Comparison of ENCODE assay signal across 8 cellular contexts in the genomic region with DNA sequence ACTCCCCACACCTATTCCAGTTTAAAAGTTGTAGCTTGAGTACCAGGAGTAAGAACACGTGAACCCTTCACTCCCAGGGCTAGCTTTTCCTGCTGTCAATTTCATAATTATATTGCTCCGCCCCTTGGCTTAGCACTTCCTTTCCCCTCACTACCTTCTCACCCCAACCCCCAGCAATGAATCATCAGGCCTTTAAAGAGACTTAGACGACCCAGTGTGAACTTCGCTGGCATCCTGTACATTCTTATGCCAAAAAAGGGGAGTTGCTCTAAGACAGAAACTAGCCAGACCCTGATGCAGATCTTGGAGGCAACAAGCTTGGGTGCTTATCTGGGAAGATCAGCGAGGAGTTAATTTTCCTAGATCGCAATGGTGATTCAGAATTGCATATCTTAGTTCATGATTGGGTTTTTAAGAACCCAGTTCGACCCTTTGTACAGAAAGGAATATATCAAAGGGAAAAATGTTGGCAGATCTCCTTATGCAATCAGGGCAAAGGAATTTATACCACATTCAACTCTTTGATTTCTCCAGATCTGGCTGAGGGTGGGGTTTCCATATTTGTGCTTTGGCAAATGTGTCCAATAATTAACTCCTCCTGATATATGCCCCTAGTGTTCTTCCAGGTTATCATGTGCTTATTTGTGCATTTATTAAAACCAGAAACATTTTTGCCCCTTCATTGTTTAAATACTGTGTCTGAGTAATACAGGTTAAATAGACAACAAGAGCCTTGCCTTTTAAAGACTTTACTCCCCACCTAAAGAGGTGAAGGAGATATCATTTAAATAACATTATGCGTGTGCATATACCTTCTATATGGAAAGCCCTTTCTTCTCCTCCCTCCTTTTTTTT. TPM values are rescaled to one million over a fixed set of nuclear protein-coding genes. Genes with fewer than 3 reads are reported as not detected.
DNase-seq lines count a peak whose midpoint lies in the region; ATAC-seq, FAIRE-seq and TF ChIP-seq lines count a peak whose summit lies in the region.

No MANE protein-coding gene starts in this region.

- H2AFZ ChIP-seq in neuronal stem cell (ENCODE audit: low read length), result peak overlapping the region; percentile 43

- no peak for TF ChIP-seq POLR2A in upper lobe of left lung (IDR thresholded peaks at IDR 0.05)

- H2BK5ac ChIP-seq in neuronal stem cell (ENCODE audit: low read length), result no peak overlapping the region

- no peak overlapping the region for H3K9ac ChIP-seq in neuronal stem cell (ENCODE audit: low read depth, low read length, poor library complexity)

- WGBS in neuronal stem cell (ENCODE audit: extremely low coverage in 2 of 2, insufficient read length in 2 of 2, insufficient replicate concordance in 1 of 2), 2 donors, result no CpG with 5 or more reads among the region's 8 CpGs
- WGBS in upper lobe of left lung, 2 donors, result 13 to 18% methylated on average over 8 of the region's 8 CpGs

- no peak overlapping the region for H2BK120ac ChIP-seq in neuronal stem cell (ENCODE audit: low read depth, low read length)

- no peak overlapping the region for H3K18ac ChIP-seq in neuronal stem cell (ENCODE audit: low read length)

- H2BK12ac ChIP-seq in neuronal stem cell (ENCODE audit: low read length), result no peak overlapping the region

- H3K4ac ChIP-seq in neuronal stem cell (ENCODE audit: low read length), result no peak overlapping the region

- no peak for TF ChIP-seq CTCF in upper lobe of left lung (IDR thresholded peaks at IDR 0.05)

- H4K8ac ChIP-seq in neuronal stem cell (ENCODE audit: low read depth, low read length), result no peak overlapping the region

- H2BK15ac ChIP-seq in neuronal stem cell (ENCODE audit: low read length), result no peak overlapping the region

- no peak overlapping the region for H3K14ac ChIP-seq in neuronal stem cell (ENCODE audit: low read length)

- no peaks in the 10 kb centered on the region for H3K9me3 ChIP-seq in neuronal stem cell (replicated peaks in 1 of 2; ENCODE audit: control insufficient read depth in 2 of 2, insufficient read depth in 1 of 2, low read depth in 1 of 2, low read length in 2 of 2)
- H3K9me3 ChIP-seq in upper lobe of left lung, result no peaks in the 10 kb centered on the region

- ATAC-seq in upper lobe of left lung (ENCODE audit: low FRiP score in 2 of 2) (peak; percentile 69 to 81), HG03095 (IDR thresholded peaks at IDR 0.05; ENCODE audit: unreplicated experiment) (no peak)

- H3K27ac ChIP-seq in neuronal stem cell (replicated peaks; ENCODE audit: low read length), result no peak overlapping the region
- peak overlapping the region; percentile 31 to 72 (median 38) for H3K27ac ChIP-seq in upper lobe of left lung

- DNase-seq in ELR (ENCODE audit: low read depth) (peak; percentile 98), KG1 (lab: John Stamatoyannopoulos, UW) (peak; percentile 74), dermis blood vessel endothelial cell (peak; percentile 93), neuronal stem cell (ENCODE audit: low spot score) (no peak), upper lobe of left lung (peak in 1 of 2 donors; percentile 84), HTR-8/SVneo (ENCODE audit: insufficient read length, low spot score) (no peak)
- peak; percentile 33 for DNase-seq in activated CD4-positive, alpha-beta T cell treated with anti-CD3 and anti-CD28 coated beads for 1 hour

- H2AK5ac ChIP-seq in neuronal stem cell (ENCODE audit: low read depth, low read length), result no peak overlapping the region

- no peak overlapping the region for H3K4me2 ChIP-seq in neuronal stem cell (ENCODE audit: insufficient read depth, low read length, poor library complexity, severe bottlenecking)

- H3K4me1 ChIP-seq in neuronal stem cell (ENCODE audit: control insufficient read depth in 2 of 2, insufficient read depth in 1 of 2, low read depth in 1 of 2, low read length in 2 of 2) (peaks cover 0 to 13% of the 10 kb centered on the region in 2 donors), upper lobe of left lung (peaks cover 26 to 40% (median 36%) of the 10 kb centered on the region in 4 donors)

- FAIRE-seq in HTR-8/SVneo (lab: Jason Lieb, UNC), result no peak

- H3K27me3 ChIP-seq in neuronal stem cell (ENCODE audit: control insufficient read depth in 3 of 3, insufficient read depth in 3 of 3, low read depth in 1 of 3, low read length in 3 of 3) (no peaks in the 10 kb centered on the region), upper lobe of left lung (no peaks in the 10 kb centered on the region)

- no peak overlapping the region for H3K4me3 ChIP-seq in neuronal stem cell (ENCODE audit: low read length in 2 of 2)
- no peak overlapping the region for H3K4me3 ChIP-seq in upper lobe of left lung

- no peak overlapping the region for H4K91ac ChIP-seq in neuronal stem cell (ENCODE audit: low read depth, low read length, poor library complexity)

- no peaks in the 10 kb centered on the region for H3K79me1 ChIP-seq in neuronal stem cell (ENCODE audit: low read depth, low read length)

- TF ChIP-seq EP300 in upper lobe of left lung (IDR thresholded peaks at IDR 0.05), result no peak

- H3K36me3 ChIP-seq in neuronal stem cell (replicated peaks in 1 of 2; ENCODE audit: control insufficient read depth in 2 of 2, insufficient read depth in 2 of 2, low read length in 2 of 2), result no peaks in the 10 kb centered on the region
- no peaks in the 10 kb centered on the region for H3K36me3 ChIP-seq in upper lobe of left lung

- H3K23ac ChIP-seq in neuronal stem cell (ENCODE audit: low read depth, low read length, poor library complexity), result no peak overlapping the region

RNA-seq across cellular contexts. Expression of gene ATXN1, which starts 8.1 kb away (rescaled TPM):
- 14.3 and 15.3 TPM in 2 replicates for total RNA-seq in dermis blood vessel endothelial cell
- polyA plus RNA-seq in neuronal stem cell (2013, experiment 1 of 2), result 1.3 TPM
- polyA plus RNA-seq in neuronal stem cell (2013, experiment 2 of 2), result 1.9 TPM
- 100 to 1,000 TPM in 1 of 6 donors, 10 to 100 TPM in 5; 44.2 to 106 (median 71.7) TPM for total RNA-seq in upper lobe of left lung

Comparison
In these comparisons a context has a peak if more than half of its experiments do, and no peak if none do; other contexts are left out.
1. DNase-seq: peak in ELR (single experiment), KG1 (single experiment), activated CD4-positive, alpha-beta T cell treated with anti-CD3 and anti-CD28 coated beads for 1 hour (single experiment) and dermis blood vessel endothelial cell (single experiment); none in neuronal stem cell (single experiment) and HTR-8/SVneo (single experiment).